ENCODE assay signal across 8 cellular contexts in genomic region chr19:3186891-3187661, GRCh38. TPM values are rescaled to one million over a fixed set of nuclear protein-coding genes. Genes with fewer than 3 reads are reported as not detected.
DNase-seq lines count a peak whose midpoint lies in the region; ATAC-seq, FAIRE-seq and TF ChIP-seq lines count a peak whose summit lies in the region.

No MANE protein-coding gene starts in this region.

- H3K4me3 ChIP-seq in HAP-1 (peak overlapping the region; percentile 88), WI38 (ENCODE audit: low read depth, low read length) (peak overlapping the region; percentile 86), right atrium auricular region (peak overlapping the region; percentile 93 to 95), skeletal muscle tissue (ENCODE audit: low read length in 3 of 3) (peak overlapping the region; percentile 80 to 92 (median 91))

- H3K9me3 ChIP-seq in HAP-1 (no peaks in the 10 kb centered on the region), right atrium auricular region (no peaks in the 10 kb centered on the region), skeletal muscle tissue (ENCODE audit: control insufficient read depth in 3 of 3, low read length in 3 of 3) (no peaks in the 10 kb centered on the region)

- TF ChIP-seq CTCF in WI38 (IDR thresholded peaks at IDR 0.05; ENCODE audit: low read depth, low read length) (no peak), right atrium auricular region (IDR thresholded peaks at IDR 0.05) (no peak)

- H3K27me3 ChIP-seq in HAP-1 (ENCODE audit: low read depth) (no peaks in the 10 kb centered on the region), right atrium auricular region (no peaks in the 10 kb centered on the region), skeletal muscle tissue (ENCODE audit: control insufficient read depth in 3 of 3, insufficient read depth in 3 of 3, low read length in 3 of 3) (no peaks in the 10 kb centered on the region)

- in situ Hi-C loops in HAP-1 (cut with MboI; ENCODE audit: low sequenced_read_pairs), result no loop called here

- ATAC-seq in HG02884 (IDR thresholded peaks at IDR 0.05; ENCODE audit: unreplicated experiment) (no peak), HG02981 (IDR thresholded peaks at IDR 0.05; ENCODE audit: unreplicated experiment) (no peak)

- no peak for DNase-seq in HAP-1 (ENCODE audit: low spot score in 2 of 2)
- DNase-seq in right atrium auricular region (ENCODE audit: low spot score), result no peak
- no peak for DNase-seq in C1 segment of cervical spinal cord (lab: John Stamatoyannopoulos, UW)
- DNase-seq in frontal cortex (ENCODE audit: low spot score in 2 of 2), result no peak

- H3K4me1 ChIP-seq in HAP-1, result peaks cover 5% of the 10 kb centered on the region; the same call in 1 of the 2 replicates
- peaks cover 0 to 31% of the 10 kb centered on the region in 2 donors for H3K4me1 ChIP-seq in right atrium auricular region
- H3K4me1 ChIP-seq in skeletal muscle tissue (ENCODE audit: control insufficient read depth in 3 of 3, insufficient read depth in 3 of 3, low read length in 3 of 3), result peaks cover 21 to 29% (median 24%) of the 10 kb centered on the region in 3 donors

- H3K27ac ChIP-seq in right atrium auricular region (peak overlapping the region in 1 of 2 donors; percentile 66), skeletal muscle tissue (ENCODE audit: low read depth, low read length) (no peak overlapping the region)

- H3K9ac ChIP-seq in skeletal muscle tissue (ENCODE audit: low read depth in 1 of 3, low read length in 3 of 3), result peak overlapping the region; percentile 81 to 89 (median 85)

- H3K36me3 ChIP-seq in HAP-1 (replicated peaks) (peaks cover 28% of the 10 kb centered on the region), right atrium auricular region (no peaks in the 10 kb centered on the region), skeletal muscle tissue (ENCODE audit: control insufficient read depth in 3 of 3, insufficient read depth in 3 of 3, low read length in 3 of 3) (peaks cover 0 to 4% (median 3%) of the 10 kb centered on the region in 3 donors)

- FAIRE-seq in frontal cortex (lab: Jason Lieb, UNC), result no peak

RNA-seq across cellular contexts. Expression of gene NCLN, which starts 1.3 kb away (rescaled TPM):
- total RNA-seq in right atrium auricular region (10 to 100 TPM; 23.3 to 24.9 TPM), skeletal muscle tissue (8.9 TPM), frontal cortex (13.9 TPM)

RNA-seq across cellular contexts. Expression of gene S1PR4, which starts 8.5 kb away (rescaled TPM):
- total RNA-seq in right atrium auricular region (under 1 TPM; 0.48 to 0.94 TPM), skeletal muscle tissue (2.1 TPM), frontal cortex (0.41 TPM)

RNA-seq across cellular contexts. Expression of gene CELF5, which starts 37.4 kb away (rescaled TPM):
- total RNA-seq in right atrium auricular region (under 1 TPM in 1 of 2 donors, not detected in 1; 0.08 TPM), skeletal muscle tissue (not detected), frontal cortex (50.1 TPM)

RNA-seq across cellular contexts. Expression of gene GNA15, which starts 51.2 kb away (rescaled TPM):
- total RNA-seq in right atrium auricular region (1 to 10 TPM in 1 of 2 donors, under 1 TPM in 1; 0.74 to 3.0 TPM), skeletal muscle tissue (3.1 TPM), frontal cortex (0.82 TPM)

Comparison
In these comparisons a context has a peak if more than half of its experiments do, and no peak if none do; other contexts are left out.
1. RNA of gene CELF5, which starts 37.4 kb away (total RNA-seq): 50.1 TPM in frontal cortex (single experiment); 0.08 TPM in right atrium auricular region and not detected in skeletal muscle tissue (single experiment); every median in the first group is over 10 times any median in the second.
2. Peak in every context shown above with its lines, with median percentiles within 50 percentile points of each other: H3K4me3 ChIP-seq.